In genomic region chr17:19978803-19979202, GRCh38 we compare ENCODE assay signal across 2 cellular contexts.
TF ChIP-seq lines count a peak whose summit lies in the region.

No MANE protein-coding gene starts in this region.

TF ChIP-seq in SK-N-SH, 30 proteins besides CTCF, POLR2A, EP300 and RAD21 (continued from another document):
- TF ChIP-seq REST (IDR thresholded peaks at IDR 0.05; ENCODE audit: low read depth, low read length) (no peak), GABPA (IDR thresholded peaks at IDR 0.05; ENCODE audit: low read depth) (no peak), TCF12 (IDR thresholded peaks at IDR 0.05) (no peak), EZH2phosphoT487 (IDR thresholded peaks at IDR 0.05; ENCODE audit: borderline replicate concordance, low read depth) (no peak), SMC3 (IDR thresholded peaks at IDR 0.05; ENCODE audit: low read depth, low read length) (no peak), TAF1 (IDR thresholded peaks at IDR 0.05; ENCODE audit: borderline replicate concordance, low read depth, low read length) (no peak), FOXJ3 (CRISPR knock-in tag; IDR thresholded peaks at IDR 0.05) (no peak), CHD2 (IDR thresholded peaks at IDR 0.05; ENCODE audit: low read length, partially characterized antibody) (no peak), YY1 (IDR thresholded peaks at IDR 0.05; ENCODE audit: low read depth) (no peak), POLR2AphosphoS5 (IDR thresholded peaks at IDR 0.05; ENCODE audit: low read depth, low read length) (no peak), NFIC (IDR thresholded peaks at IDR 0.05; ENCODE audit: borderline replicate concordance) (no peak), JUND (IDR thresholded peaks at IDR 0.05) (no peak), IRF3 (IDR thresholded peaks at IDR 0.05; ENCODE audit: low read depth, low read length) (no peak)

TF ChIP-seq in SK-N-SH treated with all-trans-retinoic acid at 6 μM for 48 hours, 23 proteins besides CTCF, POLR2A, EP300 and RAD21 (continued from another document):
- no peak for TF ChIP-seq RARB (CRISPR knock-in tag; IDR thresholded peaks at IDR 0.05)
- TF ChIP-seq TCF4 (CRISPR knock-in tag; IDR thresholded peaks at IDR 0.05; ENCODE audit: borderline replicate concordance), result no peak
- no peak for TF ChIP-seq ZNF565 (CRISPR knock-in tag; conservative IDR thresholded peaks at IDR 0.05; ENCODE audit: low read depth)
